ENCODE assay signal across 8 cellular contexts in genomic region chr7:73667344-73668102, GRCh38. TPM values are rescaled to one million over a fixed set of nuclear protein-coding genes. Genes with fewer than 3 reads are reported as not detected.
DNase-seq lines count a peak whose midpoint lies in the region; ATAC-seq, FAIRE-seq and TF ChIP-seq lines count a peak whose summit lies in the region.

Gene VPS37D, plus strand, starts transcription at chr7:73667831. Its CDS starts 128 bp downstream, at chr7:73667959.

- peaks cover 8% of the 10 kb centered on the region for H3K4me1 ChIP-seq in astrocyte (ENCODE audit: insufficient read depth, low read length)

- no peaks in the 10 kb centered on the region for H4K20me1 ChIP-seq in astrocyte (ENCODE audit: insufficient read depth, low read length)

- H3K79me2 ChIP-seq in astrocyte (ENCODE audit: insufficient read depth, low read length): no peaks in the 10 kb centered on the region

- no peak for FAIRE-seq in astrocyte (lab: Jason Lieb, UNC)

- ATAC-seq in HG02642 (IDR thresholded peaks at IDR 0.05; ENCODE audit: poor library complexity, unreplicated experiment) (peak; percentile 92), GM18870 (IDR thresholded peaks at IDR 0.05; ENCODE audit: unreplicated experiment) (no peak)

- no peaks in the 10 kb centered on the region for H3K9me3 ChIP-seq in astrocyte (ENCODE audit: insufficient read depth, low read depth, low read length)

- DNase-seq in NCI-H128 (lab: John Stamatoyannopoulos, UW; ENCODE audit: unreplicated experiment): peak; percentile 75
- peak; percentile 91 for DNase-seq in T-helper 2 cell treated with Interferon-gamma antibody and Interleukin-4, amounts not matched to agents 5 μg/mL and 100 μg/mL, for 36 hours (ENCODE audit: low spot score)
- peak; percentile 57 for DNase-seq in astrocyte (ENCODE audit: low read depth)
- peak; percentile 64 to 83 for DNase-seq in hippocampal formation (lab: John Stamatoyannopoulos, UW)
- DNase-seq in retinal pigment epithelial cell (ENCODE audit: low read depth): peak; percentile 29

- H3K27me3 ChIP-seq in astrocyte (ENCODE audit: insufficient read depth, low read length): no peaks in the 10 kb centered on the region

- peak within 1 kb of the TSS; percentile 55 for H3K27ac Mint-ChIP-seq in T-helper 2 cell treated with Interferon-gamma antibody and Interleukin-4, amounts not matched to agents 5 μg/mL and 100 μg/mL, for 36 hours
- no peak within 1 kb of the TSS for H3K27ac Mint-ChIP-seq in astrocyte (ENCODE audit: unreplicated experiment)

- peak within 1 kb of the TSS; percentile 67 for H3K4me3 ChIP-seq in astrocyte (ENCODE audit: insufficient read depth, low read depth, low read length)
- peak within 1 kb of the TSS; percentile 64 for H3K4me3 ChIP-seq in retinal pigment epithelial cell (ENCODE audit: low read length)

- H3K4me1 Mint-ChIP-seq in T-helper 2 cell treated with Interferon-gamma antibody and Interleukin-4, amounts not matched to agents 5 μg/mL and 100 μg/mL, for 36 hours (ENCODE audit: low read depth): peaks cover 6% of the 10 kb centered on the region
- H3K4me1 Mint-ChIP-seq in astrocyte (ENCODE audit: low read depth, unreplicated experiment): no peaks in the 10 kb centered on the region

- H3K36me3 ChIP-seq in astrocyte (ENCODE audit: insufficient read depth, low read length): no peaks in the 10 kb centered on the region

- peaks cover 2% of the 10 kb centered on the region for H3K36me3 Mint-ChIP-seq in T-helper 2 cell treated with Interferon-gamma antibody and Interleukin-4, amounts not matched to agents 5 μg/mL and 100 μg/mL, for 36 hours (ENCODE audit: low read depth)
- H3K36me3 Mint-ChIP-seq in astrocyte (ENCODE audit: low read depth, unreplicated experiment): peaks cover 7% of the 10 kb centered on the region

- peaks cover 51% of the 10 kb centered on the region for H3K27me3 Mint-ChIP-seq in T-helper 2 cell treated with Interferon-gamma antibody and Interleukin-4, amounts not matched to agents 5 μg/mL and 100 μg/mL, for 36 hours (ENCODE audit: low read depth)
- H3K27me3 Mint-ChIP-seq in astrocyte (ENCODE audit: low read depth, unreplicated experiment): peaks cover 15% of the 10 kb centered on the region

- peak within 1 kb of the TSS; percentile 93 for H3K4me2 ChIP-seq in astrocyte (ENCODE audit: low read length)

- peak within 1 kb of the TSS; percentile 83 for H2AFZ ChIP-seq in astrocyte (ENCODE audit: low read depth, low read length)

- peak within 1 kb of the TSS; percentile 78 for H3K9ac ChIP-seq in astrocyte (ENCODE audit: low read length)

- H3K4me3 Mint-ChIP-seq in T-helper 2 cell treated with Interferon-gamma antibody and Interleukin-4, amounts not matched to agents 5 μg/mL and 100 μg/mL, for 36 hours: peak within 1 kb of the TSS; percentile 82
- peak within 1 kb of the TSS; percentile 89 for H3K4me3 Mint-ChIP-seq in astrocyte (ENCODE audit: unreplicated experiment)

- TF ChIP-seq CTCF in GM12873 (IDR thresholded peaks at IDR 0.05; ENCODE audit: insufficient read depth, low read depth, low read length, missing control alignments): peak; percentile 62
- TF ChIP-seq CTCF in astrocyte (IDR thresholded peaks at IDR 0.05; ENCODE audit: insufficient read depth, low read depth, low read length): peak; percentile 34
- TF ChIP-seq CTCF in retinal pigment epithelial cell (conservative IDR thresholded peaks at IDR 0.05; ENCODE audit: low read depth, low read length): peak; percentile 58

- H3K9me3 Mint-ChIP-seq in T-helper 2 cell treated with Interferon-gamma antibody and Interleukin-4, amounts not matched to agents 5 μg/mL and 100 μg/mL, for 36 hours: peaks cover 7% of the 10 kb centered on the region
- peaks cover 7% of the 10 kb centered on the region for H3K9me3 Mint-ChIP-seq in astrocyte (ENCODE audit: unreplicated experiment)

- H3K27ac ChIP-seq in astrocyte (ENCODE audit: low read depth, low read length): no peak within 1 kb of the TSS

RNA-seq across cellular contexts. Expression of gene VPS37D, which starts in this region (rescaled TPM):
- 2.9 and 3.6 TPM in 2 replicates for total RNA-seq in astrocyte

Comparison
In these comparisons a context has a peak if more than half of its experiments do, and no peak if none do; other contexts are left out.
1. DNase-seq: peak in every context shown above with its lines; median percentile 91 in T-helper 2 cell treated with Interferon-gamma antibody and Interleukin-4, amounts not matched to agents 5 μg/mL and 100 μg/mL, for 36 hours; 75 in NCI-H128; 74 in hippocampal formation; 57 in astrocyte; 29 in retinal pigment epithelial cell.